Comparison of ENCODE assay signal across 17 cellular contexts in the genomic region with DNA sequence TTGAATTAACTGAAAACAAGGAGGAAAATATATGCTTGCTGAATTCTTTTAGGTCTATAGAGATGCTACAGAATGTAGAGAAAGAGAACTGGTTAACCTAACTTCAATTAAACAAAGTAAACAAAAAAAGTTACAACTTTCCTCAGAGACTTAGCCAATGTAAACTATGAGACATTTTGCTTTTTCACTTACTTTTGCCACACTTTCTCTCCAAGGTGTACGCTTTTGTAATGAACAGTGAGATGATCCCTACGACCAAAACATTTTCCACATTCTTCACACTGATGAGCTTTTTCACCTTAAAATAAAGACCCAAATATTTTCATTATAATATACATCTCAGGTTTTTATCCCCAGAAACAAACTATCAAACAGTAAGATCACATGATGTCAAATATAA. TPM values are rescaled to one million over a fixed set of nuclear protein-coding genes. Genes with fewer than 3 reads are reported as not detected.
DNase-seq lines count a peak whose midpoint lies in the region; ATAC-seq, FAIRE-seq and TF ChIP-seq lines count a peak whose summit lies in the region.
"Had no signal": no experiment of that assay in that cellular context is flagged by ENCODE, and none has a peak within 500 bp of the region (broad histone marks: within the 10 kb centered on the region; RNA-seq: fewer than 3 reads in every experiment).

No MANE protein-coding gene starts in this region.

- in situ Hi-C loops in K562 (cut with MboI) (no loop called here), HepG2 (cut with HindIII; ENCODE audit: extremely low pct_ligation_motif_present, low pct_unique_long_range_greater_than_20kb) (no loop called here), ACHN (cut with HindIII; ENCODE audit: low pct_ligation_motif_present, low pct_unique_long_range_greater_than_20kb, low sequenced_read_pairs) (no loop called here)

- H3K79me2 ChIP-seq in K562 (ENCODE audit: control insufficient read depth, insufficient read depth, low read length) = no peaks in the 10 kb centered on the region
- H3K79me2 ChIP-seq in HepG2 (ENCODE audit: insufficient read depth, low read length) = no peaks in the 10 kb centered on the region
- no peaks in the 10 kb centered on the region for H3K79me2 ChIP-seq in osteoblast (ENCODE audit: insufficient read depth, low read length)

- H3K9ac ChIP-seq in K562 (ENCODE audit: insufficient read depth in 1 of 2, low read depth in 2 of 2, low read length in 2 of 2) (no peak overlapping the region), HepG2 (ENCODE audit: insufficient read depth, low read depth, low read length) (no peak overlapping the region)
- H3K9ac ChIP-seq: BLaER1 treated with 17β-estradiol and CSF1 and Interleukin-3, amounts not matched to agents 10 nM and 100 nM had no signal

- H3K4me2 ChIP-seq in K562 (ENCODE audit: insufficient read depth, low read length) = no peak overlapping the region
- H3K4me2 ChIP-seq in HepG2 (ENCODE audit: low read depth, low read length) = peak overlapping the region; percentile 58
- no peak overlapping the region for H3K4me2 ChIP-seq in osteoblast (ENCODE audit: insufficient read depth, low read length)
- H3K4me2 ChIP-seq: BLaER1 treated with 17β-estradiol and CSF1 and Interleukin-3, amounts not matched to agents 10 nM and 100 nM; GM23338 had no signal

- no peak for TF ChIP-seq EP300 in K562 (IDR thresholded peaks at IDR 0.05; ENCODE audit: low read length)
- no peak for TF ChIP-seq EP300 in HepG2 (IDR thresholded peaks at IDR 0.05; ENCODE audit: low read depth in 2 of 2, low read length in 2 of 2)
- no peak for TF ChIP-seq EP300 in HepG2 (CRISPR knock-in tag; IDR thresholded peaks at IDR 0.05; ENCODE audit: borderline replicate concordance)

- TF ChIP-seq CTCF in HEK293 (tag by site-specific recombination; IDR thresholded peaks at IDR 0.05) (no peak), K562 (IDR thresholded peaks at IDR 0.05 in 2 of 3, conservative IDR thresholded peaks at IDR 0.05 in 1 of 3; ENCODE audit: insufficient read depth in 2 of 3, low read depth in 1 of 3, low read length in 3 of 3) (no peak), HepG2 (CRISPR knock-in tag; IDR thresholded peaks at IDR 0.05) (no peak), upper lobe of right lung (IDR thresholded peaks at IDR 0.05) (no peak), osteoblast (IDR thresholded peaks at IDR 0.05; ENCODE audit: extremely low read depth, low read depth, low read length) (no peak)

- H2AFZ ChIP-seq in K562 (ENCODE audit: low read depth, low read length) = no peak overlapping the region
- no peak overlapping the region for H2AFZ ChIP-seq in HepG2 (ENCODE audit: low read length)
- H2AFZ ChIP-seq in osteoblast (ENCODE audit: low read length) = no peak overlapping the region
- H2AFZ ChIP-seq: GM23338 had no signal

- peak; percentile 65 for FAIRE-seq in K562 (lab: Jason Lieb, UNC)
- no peak for FAIRE-seq in HepG2 (lab: Jason Lieb, UNC)
- FAIRE-seq: GM12891, H54, HTR-8/SVneo had no signal

- H4K20me1 ChIP-seq in K562 (replicated peaks; ENCODE audit: control insufficient read depth, insufficient read depth, low read length) (no peaks in the 10 kb centered on the region), HepG2 (ENCODE audit: insufficient read depth, low read length) (no peaks in the 10 kb centered on the region), osteoblast (ENCODE audit: insufficient read depth, low read length) (no peaks in the 10 kb centered on the region)

- no peak for DNase-seq in K562 (ENCODE audit: extremely low read depth in 1 of 4, low spot score in 3 of 4)
- DNase-seq in HepG2 (ENCODE audit: low spot score) = no peak
- no peak for DNase-seq in upper lobe of right lung
- no peak for DNase-seq in ACHN
- no peak for DNase-seq in osteoblast (ENCODE audit: insufficient read length, low spot score, missing footprints)
- DNase-seq in NCI-H69 (lab: John Stamatoyannopoulos, UW) = no peak
- DNase-seq: CD8-positive, alpha-beta T cell; DMS 273 treated with DMSO at 0.1 percent for 48 hours; DMS53; DND-41; KG1 had no signal

- no peaks in the 10 kb centered on the region for H3K4me1 ChIP-seq in HEK293 (ENCODE audit: control insufficient read depth, insufficient read depth, low read length)
- peaks cover 3 to 4% of the 10 kb centered on the region in 2 experiments; a peak in 1 of 5 replicates for H3K4me1 ChIP-seq in K562 (replicated peaks in 1 of 2; ENCODE audit: control insufficient read depth in 2 of 2, insufficient read depth in 2 of 2, low read length in 2 of 2)
- peaks cover 51% of the 10 kb centered on the region for H3K4me1 ChIP-seq in HepG2 (ENCODE audit: insufficient read depth, low read length)
- H3K4me1 ChIP-seq in upper lobe of right lung = peaks cover 3% of the 10 kb centered on the region
- H3K4me1 ChIP-seq in osteoblast (ENCODE audit: insufficient read depth, low read length) = peaks cover 31% of the 10 kb centered on the region

- TF ChIP-seq POLR2A in K562 (conservative IDR thresholded peaks at IDR 0.05) (no peak), HepG2 (IDR thresholded peaks at IDR 0.05; ENCODE audit: insufficient read depth in 1 of 2, low read depth in 2 of 2, low read length in 2 of 2) (no peak)

- H3K27ac ChIP-seq in HEK293 (ENCODE audit: extremely low read depth, low read depth, low read length) = no peak overlapping the region
- H3K27ac ChIP-seq in K562 (ENCODE audit: extremely low read depth, low read depth, low read length) = no peak overlapping the region
- H3K27ac ChIP-seq in HepG2 (ENCODE audit: extremely low read length, insufficient read depth, low read length) = peak overlapping the region; percentile 72
- peak overlapping the region; percentile 24 for H3K27ac ChIP-seq in upper lobe of right lung
- no peak overlapping the region for H3K27ac ChIP-seq in osteoblast (ENCODE audit: low read depth, low read length)
- H3K27ac ChIP-seq: BLaER1 treated with 17β-estradiol and CSF1 and Interleukin-3, amounts not matched to agents 10 nM and 100 nM had no signal

- POLR2A ChIA-PET in HEK293 (lab: Yijun Ruan, JAX) = no interaction called here
- POLR2A ChIA-PET in K562 (lab: Yijun Ruan, JAX) = no interaction called here
- POLR2A ChIA-PET in HepG2 (lab: Yijun Ruan, JAX) = interaction anchor here (1.3 kb wide), 1 partner anchor 32 kb away, joined by 3 read pairs; no protein-coding TSS in a partner anchor

- intact Hi-C loops in K562 (cut with micrococcal nuclease) (loop anchor here (5.0 to 10.0 kb wide), 2 partner anchors 433 to 1030 kb away; no protein-coding TSS in a partner anchor), HepG2 (cut with micrococcal nuclease; ENCODE audit: unreplicated experiment) (loop anchor here (2.0 to 10.0 kb wide), 2 partner anchors 28 to 980 kb away; a partner anchor contains a TSS), upper lobe of right lung (cut with DNase I) (no loop called here)

- ATAC-seq in K562 (no peak), HepG2 (no peak), upper lobe of right lung (no peak)
- ATAC-seq: CD8-positive, alpha-beta T cell; GM23338 had no signal

- H3K36me3 ChIP-seq in HEK293 (ENCODE audit: control insufficient read depth in 2 of 2, insufficient read depth in 1 of 2, low read length in 2 of 2) (peaks cover 0 to 31% of the 10 kb centered on the region in 2 experiments), K562 (ENCODE audit: control insufficient read depth, insufficient read depth, low read length) (peaks cover 68% of the 10 kb centered on the region; the same call in 2 of the 3 replicates), HepG2 (replicated peaks in 1 of 2; ENCODE audit: control insufficient read depth in 1 of 2, insufficient read depth in 2 of 2, low read length in 2 of 2) (peaks cover 0 to 15% of the 10 kb centered on the region in 2 experiments; a peak in 1 of 5 replicates), upper lobe of right lung (peaks cover 43% of the 10 kb centered on the region), osteoblast (ENCODE audit: insufficient read depth, low read length) (peaks cover 17% of the 10 kb centered on the region)

- H3K4me3 ChIP-seq in HEK293 (ENCODE audit: low read depth, low read length) (no peak overlapping the region), K562 (no peak overlapping the region), HepG2 (replicated peaks in 1 of 3; ENCODE audit: insufficient read depth in 1 of 3, low read depth in 2 of 3, low read length in 3 of 3) (no peak overlapping the region; a peak in 1 of 6 replicates), upper lobe of right lung (no peak overlapping the region), osteoblast (ENCODE audit: insufficient read depth, low read length) (no peak overlapping the region)
- H3K4me3 ChIP-seq: BLaER1 treated with 17β-estradiol and CSF1 and Interleukin-3, amounts not matched to agents 10 nM and 100 nM; GM23338 had no signal

- H3K27me3 ChIP-seq in K562 (ENCODE audit: control insufficient read depth in 2 of 2, insufficient read depth in 2 of 2, low read length in 2 of 2) (no peaks in the 10 kb centered on the region), HepG2 (ENCODE audit: control insufficient read depth in 1 of 2, insufficient read depth in 2 of 2, low read length in 2 of 2) (no peaks in the 10 kb centered on the region), upper lobe of right lung (no peaks in the 10 kb centered on the region), osteoblast (ENCODE audit: insufficient read depth, low read length) (no peaks in the 10 kb centered on the region)
- H3K27me3 ChIP-seq: BLaER1 treated with 17β-estradiol and CSF1 and Interleukin-3, amounts not matched to agents 10 nM and 100 nM had no signal

- H3K9me1 ChIP-seq in K562 (ENCODE audit: control insufficient read depth, insufficient read depth, low read length) = no peaks in the 10 kb centered on the region

- WGBS in K562 (ENCODE audit: insufficient coverage, low coverage, missing lambda C conversion rate) = 97% methylated on average over 2 of the region's 2 CpGs
- 41% methylated on average over 2 of the region's 2 CpGs for WGBS in HepG2 (ENCODE audit: low lambda C conversion rate)

- H3K9me3 ChIP-seq in HEK293 (ENCODE audit: control insufficient read depth, insufficient read depth, low read depth, low read length) = no peaks in the 10 kb centered on the region
- H3K9me3 ChIP-seq in K562 (replicated peaks; ENCODE audit: control insufficient read depth, insufficient read depth, low read depth, low read length) = no peaks in the 10 kb centered on the region
- no peaks in the 10 kb centered on the region for H3K9me3 ChIP-seq in HepG2 (ENCODE audit: low read length)
- no peaks in the 10 kb centered on the region for H3K9me3 ChIP-seq in upper lobe of right lung
- H3K9me3 ChIP-seq in osteoblast (ENCODE audit: low read depth, low read length) = no peaks in the 10 kb centered on the region
- H3K9me3 ChIP-seq: BLaER1 treated with 17β-estradiol and CSF1 and Interleukin-3, amounts not matched to agents 10 nM and 100 nM had no signal

- TF ChIP-seq RAD21 in K562 (CRISPR knock-in tag; conservative IDR thresholded peaks at IDR 0.05 in 1 of 2, IDR thresholded peaks at IDR 0.05 in 1 of 2) (no peak), HepG2 (CRISPR knock-in tag; IDR thresholded peaks at IDR 0.05) (no peak)

- BruUV-seq in K562 (replicated peaks; lab: Mats Ljungman, UMichigan) (no TSS peak), HepG2 (replicated peaks; lab: Mats Ljungman, UMichigan) (no TSS peak)

- CTCF ChIA-PET in HEK293 (lab: Yijun Ruan, JAX) (interaction anchor here (0.6 to 0.7 kb wide), 2 partner anchors 99 to 1247 kb away, joined by 3 to 4 read pairs; no protein-coding TSS in a partner anchor), K562 (lab: Yijun Ruan, JAX; ENCODE audit: low intra/inter-chr PET ratio) (no interaction called here), HepG2 (lab: Yijun Ruan, JAX; ENCODE audit: low intra/inter-chr PET ratio, low total read pairs) (no interaction called here)

RNA-seq across cellular contexts. Expression of a gene that starts 26.3 kb away (rescaled TPM):
- 5.0 and 25.3 TPM in 2 replicates for total RNA-seq in K562 (2011; cell fraction: chromatin; rRNA removed; ENCODE audit: low replicate concordance)
- 2.3 and 4.3 TPM in 2 replicates for total RNA-seq in K562 (2011; cell fraction: nucleolus; rRNA removed)
- total RNA-seq in K562 (2011; cell fraction: nucleoplasm; rRNA removed) = 5.4 and 8.3 TPM in 2 replicates
- 2.7 and 3.5 TPM in 2 replicates for total RNA-seq in K562 (2014; rRNA removed)
- total RNA-seq in K562 (2014; rRNA removed; fragmentation: Illumina TruSeq; extraction: Trizol) = 8.8 and 11.0 TPM in 2 replicates
- total RNA-seq in K562 (2015; rRNA removed; fragmentation: Illumina TruSeq; extraction: Trizol) = 8.9 and 10.1 TPM in 2 replicates
- 7.0 and 7.3 TPM in 2 replicates for total RNA-seq in K562 (2021)
- polyA plus RNA-seq in K562 (2011; rRNA removed) = 5.0 and 5.4 TPM in 2 replicates
- polyA plus RNA-seq in K562 (2011; cell fraction: cytosol; rRNA removed) = 0.83 and 2.4 TPM in 2 replicates
- 4.8 and 7.6 TPM in 2 replicates for polyA plus RNA-seq in K562 (2011; cell fraction: nucleus; rRNA removed)
- 2.5 and 3.4 TPM in 2 replicates for polyA plus RNA-seq in K562 (2012)
- 3.5 and 4.4 TPM in 2 replicates for polyA plus RNA-seq in K562 (2014; fragmentation: Illumina TruSeq; extraction: Trizol)
- 1 to 10 TPM; 2.0 to 2.3 TPM for polyA plus RNA-seq in K562 (2014; fragmentation: Nextera tagmentation; extraction: Ambion mirVana)
- polyA plus RNA-seq in K562 (2014; rRNA removed) = 2.2 TPM in 2 replicates
- 19.4 and 29.3 TPM in 2 replicates for polyA minus RNA-seq in K562 (2011; rRNA and poly(A)+ RNA removed)
- polyA minus RNA-seq in K562 (2011; cell fraction: cytosol; rRNA and poly(A)+ RNA removed) = 5.5 and 7.3 TPM in 2 replicates
- 8.5 and 22.3 TPM in 2 replicates for polyA minus RNA-seq in K562 (2011; cell fraction: nucleus; rRNA and poly(A)+ RNA removed)
- total RNA-seq in HepG2 (2016; rRNA removed; fragmentation: Illumina TruSeq; extraction: Trizol) = 6.3 and 10.7 TPM in 2 replicates
- total RNA-seq in HepG2 (2016; cell fraction: cytosol; rRNA removed; fragmentation: Illumina TruSeq; extraction: Trizol; ENCODE audit: low read depth) = 1.0 and 1.1 TPM in 2 replicates
- total RNA-seq in HepG2 (2016; cell fraction: insoluble cytoplasmic fraction; rRNA removed; fragmentation: Illumina TruSeq; extraction: Trizol) = 6.1 and 10.2 TPM in 2 replicates
- 1.9 and 2.2 TPM in 2 replicates for total RNA-seq in HepG2 (2016; cell fraction: membrane; rRNA removed; fragmentation: Illumina TruSeq; extraction: Trizol)
- total RNA-seq in HepG2 (2016; cell fraction: nucleus; rRNA removed; fragmentation: Illumina TruSeq; extraction: Trizol) = 10.0 and 10.9 TPM in 2 replicates
- polyA plus RNA-seq in HepG2 (2011; rRNA removed) = 1.2 and 1.6 TPM in 2 replicates
- 0.47 and 0.87 TPM in 2 replicates for polyA plus RNA-seq in HepG2 (2011; cell fraction: cytosol; rRNA removed)
- 1.3 and 1.5 TPM in 2 replicates for polyA plus RNA-seq in HepG2 (2011; cell fraction: nucleus; rRNA removed)
- polyA plus RNA-seq in HepG2 (2012) = 1.8 and 1.9 TPM in 2 replicates
- 0.07 TPM in 2 replicates for polyA plus RNA-seq in HepG2 (2016; cell fraction: cytosol; fragmentation: Illumina TruSeq; extraction: Trizol; ENCODE audit: low read depth)
- 3.4 and 4.0 TPM in 2 replicates for polyA plus RNA-seq in HepG2 (2016; cell fraction: insoluble cytoplasmic fraction; fragmentation: Illumina TruSeq; extraction: Trizol; ENCODE audit: low read depth)
- polyA plus RNA-seq in HepG2 (2016; cell fraction: membrane; fragmentation: Illumina TruSeq; extraction: Trizol; ENCODE audit: low read depth) = 0.38 and 0.42 TPM in 2 replicates
- 4.7 and 5.7 TPM in 2 replicates for polyA plus RNA-seq in HepG2 (2016; cell fraction: nucleus; fragmentation: Illumina TruSeq; extraction: Trizol; ENCODE audit: insufficient read depth, low read depth)
- polyA minus RNA-seq in HepG2 (2011; rRNA and poly(A)+ RNA removed; ENCODE audit: low replicate concordance) = 2.7 and 11.0 TPM in 2 replicates
- polyA minus RNA-seq in HepG2 (2011; cell fraction: cytosol; rRNA and poly(A)+ RNA removed) = 2.6 and 4.8 TPM in 2 replicates
- polyA minus RNA-seq in HepG2 (2011; cell fraction: nucleus; rRNA and poly(A)+ RNA removed) = 17.0 and 17.5 TPM in 2 replicates
- 14.5 TPM for total RNA-seq in upper lobe of right lung
- 25.9 and 27.9 TPM in 2 replicates for total RNA-seq in osteoblast

RNA-seq across cellular contexts. Expression of a gene that starts 28.3 kb away (rescaled TPM):
- 25.1 and 120 TPM in 2 replicates for total RNA-seq in K562 (2011; cell fraction: chromatin; rRNA removed; ENCODE audit: low replicate concordance)
- 17.5 and 27.9 TPM in 2 replicates for total RNA-seq in K562 (2011; cell fraction: nucleolus; rRNA removed)
- 48.8 and 68.2 TPM in 2 replicates for total RNA-seq in K562 (2011; cell fraction: nucleoplasm; rRNA removed)
- total RNA-seq in K562 (2014; rRNA removed) = 49.1 and 55.6 TPM in 2 replicates
- total RNA-seq in K562 (2014; rRNA removed; fragmentation: Illumina TruSeq; extraction: Trizol) = 84.4 and 92.9 TPM in 2 replicates
- total RNA-seq in K562 (2015; rRNA removed; fragmentation: Illumina TruSeq; extraction: Trizol) = 70.1 and 75.3 TPM in 2 replicates
- 56.2 and 57.1 TPM in 2 replicates for total RNA-seq in K562 (2021)
- polyA plus RNA-seq in K562 (2011; rRNA removed) = 20.9 and 44.1 TPM in 2 replicates
- 3.4 and 6.5 TPM in 2 replicates for polyA plus RNA-seq in K562 (2011; cell fraction: cytosol; rRNA removed)
- 27.2 and 34.1 TPM in 2 replicates for polyA plus RNA-seq in K562 (2011; cell fraction: nucleus; rRNA removed)
- polyA plus RNA-seq in K562 (2012) = 26.8 and 27.4 TPM in 2 replicates
- 38.9 and 46.4 TPM in 2 replicates for polyA plus RNA-seq in K562 (2014; fragmentation: Illumina TruSeq; extraction: Trizol)
- 10 to 100 TPM; 22.7 to 25.5 TPM for polyA plus RNA-seq in K562 (2014; fragmentation: Nextera tagmentation; extraction: Ambion mirVana)
- polyA plus RNA-seq in K562 (2014; rRNA removed) = 29.5 and 34.6 TPM in 2 replicates
- 99.8 and 125 TPM in 2 replicates for polyA minus RNA-seq in K562 (2011; rRNA and poly(A)+ RNA removed)
- polyA minus RNA-seq in K562 (2011; cell fraction: cytosol; rRNA and poly(A)+ RNA removed) = 28.4 and 49.2 TPM in 2 replicates
- 79.3 and 109 TPM in 2 replicates for polyA minus RNA-seq in K562 (2011; cell fraction: nucleus; rRNA and poly(A)+ RNA removed)
- total RNA-seq in HepG2 (2016; rRNA removed; fragmentation: Illumina TruSeq; extraction: Trizol) = 29.1 and 35.8 TPM in 2 replicates
- total RNA-seq in HepG2 (2016; cell fraction: cytosol; rRNA removed; fragmentation: Illumina TruSeq; extraction: Trizol; ENCODE audit: low read depth) = 1.6 and 2.1 TPM in 2 replicates
- total RNA-seq in HepG2 (2016; cell fraction: insoluble cytoplasmic fraction; rRNA removed; fragmentation: Illumina TruSeq; extraction: Trizol) = 27.3 and 33.8 TPM in 2 replicates
- total RNA-seq in HepG2 (2016; cell fraction: membrane; rRNA removed; fragmentation: Illumina TruSeq; extraction: Trizol) = 4.8 and 6.2 TPM in 2 replicates
- 106 and 107 TPM in 2 replicates for total RNA-seq in HepG2 (2016; cell fraction: nucleus; rRNA removed; fragmentation: Illumina TruSeq; extraction: Trizol)
- 4.2 and 7.7 TPM in 2 replicates for polyA plus RNA-seq in HepG2 (2011; rRNA removed)
- 1.6 and 1.9 TPM in 2 replicates for polyA plus RNA-seq in HepG2 (2011; cell fraction: cytosol; rRNA removed)
- polyA plus RNA-seq in HepG2 (2011; cell fraction: nucleus; rRNA removed) = 7.6 and 8.3 TPM in 2 replicates
- polyA plus RNA-seq in HepG2 (2012) = 5.7 and 11.2 TPM in 2 replicates
- 0.29 and 0.42 TPM in 2 replicates for polyA plus RNA-seq in HepG2 (2016; cell fraction: cytosol; fragmentation: Illumina TruSeq; extraction: Trizol; ENCODE audit: low read depth)
- polyA plus RNA-seq in HepG2 (2016; cell fraction: insoluble cytoplasmic fraction; fragmentation: Illumina TruSeq; extraction: Trizol; ENCODE audit: low read depth) = 14.1 and 15.2 TPM in 2 replicates
- polyA plus RNA-seq in HepG2 (2016; cell fraction: membrane; fragmentation: Illumina TruSeq; extraction: Trizol; ENCODE audit: low read depth) = 1.1 and 1.3 TPM in 2 replicates
- polyA plus RNA-seq in HepG2 (2016; cell fraction: nucleus; fragmentation: Illumina TruSeq; extraction: Trizol; ENCODE audit: insufficient read depth, low read depth) = 68.0 and 76.0 TPM in 2 replicates
- 5.4 and 39.3 TPM in 2 replicates for polyA minus RNA-seq in HepG2 (2011; rRNA and poly(A)+ RNA removed; ENCODE audit: low replicate concordance)
- polyA minus RNA-seq in HepG2 (2011; cell fraction: cytosol; rRNA and poly(A)+ RNA removed) = 9.2 and 12.6 TPM in 2 replicates
- 53.3 and 75.3 TPM in 2 replicates for polyA minus RNA-seq in HepG2 (2011; cell fraction: nucleus; rRNA and poly(A)+ RNA removed)
- 0.46 TPM for total RNA-seq in upper lobe of right lung
- 5.1 and 5.6 TPM in 2 replicates for total RNA-seq in osteoblast

Comparison
In these comparisons a context has a peak if more than half of its experiments do, and no peak if none do; other contexts are left out.
1. H3K27ac ChIP-seq: peak in HepG2 (single experiment) and upper lobe of right lung (single experiment); none in HEK293 (single experiment), K562 (single experiment) and osteoblast (single experiment).